8 cellular contexts compared by ENCODE assay signal in genomic region chr15:70111203-70112017, GRCh38. TPM values are rescaled to one million over a fixed set of nuclear protein-coding genes. Genes with fewer than 3 reads are reported as not detected.
A peak's percentile ranks its signal among the peaks of the same experiment; 100 is the strongest.
DNase-seq lines count a peak whose midpoint lies in the region; ATAC-seq and TF ChIP-seq lines count a peak whose summit lies in the region.

No MANE protein-coding gene starts in this region.

- H3K36me3 ChIP-seq in left ventricle myocardium inferior = no peaks in the 10 kb centered on the region

- intact Hi-C loops in left ventricle myocardium inferior (cut with micrococcal nuclease) = no loop called here

- H3K27ac Mint-ChIP-seq in WTC11 = peak overlapping the region; percentile 87

- no peaks in the 10 kb centered on the region for H3K9me3 Mint-ChIP-seq in WTC11

- peak overlapping the region; percentile 52 for H3K4me3 ChIP-seq in left ventricle myocardium inferior

- peaks cover 34% of the 10 kb centered on the region for H3K4me1 ChIP-seq in left ventricle myocardium inferior

- ATAC-seq in WTC11 (peak; percentile 96), HG02759 (IDR thresholded peaks at IDR 0.05; ENCODE audit: unreplicated experiment) (no peak), GM19397 (IDR thresholded peaks at IDR 0.05; ENCODE audit: unreplicated experiment) (no peak), HG03196 (IDR thresholded peaks at IDR 0.05; ENCODE audit: unreplicated experiment) (no peak)

- H3K27me3 Mint-ChIP-seq in WTC11 (ENCODE audit: low read depth) = peaks cover 19% of the 10 kb centered on the region

- peak overlapping the region; percentile 65 for H3K4me3 Mint-ChIP-seq in WTC11

- peaks cover 2% of the 10 kb centered on the region for H3K27me3 ChIP-seq in left ventricle myocardium inferior (ENCODE audit: low read depth)

- DNase-seq in DMS79 (lab: John Stamatoyannopoulos, UW) (peak; percentile 45), NCI-H2029 (lab: John Stamatoyannopoulos, UW) (peak; percentile 27), WTC11 (ENCODE audit: low spot score) (peak; percentile 84), left ventricle myocardium inferior (peak; percentile 81), retina (peak; percentile 90)

- H3K9me3 ChIP-seq in left ventricle myocardium inferior (replicated peaks) = no peaks in the 10 kb centered on the region

- POLR2A ChIA-PET in WTC11 (lab: Charles Lee) = interaction anchor here (0.8 to 2.7 kb wide), 5 partner anchors 9 to 31 kb away, joined by 4 to 44 read pairs (median 6); partner anchors contain the start of gene TLE3

- peak overlapping the region; percentile 92 for H3K27ac ChIP-seq in left ventricle myocardium inferior (replicated peaks)

- H3K4me1 Mint-ChIP-seq in WTC11 = peaks cover 27% of the 10 kb centered on the region

- TF ChIP-seq CTCF in WTC11 (IDR thresholded peaks at IDR 0.05) (no peak), left ventricle myocardium inferior (IDR thresholded peaks at IDR 0.05; ENCODE audit: borderline replicate concordance) (no peak)

- H3K36me3 Mint-ChIP-seq in WTC11 = no peaks in the 10 kb centered on the region

- CTCF ChIA-PET in WTC11 (lab: Charles Lee) = interaction anchor here (0.8 to 2.2 kb wide), 8 partner anchors 11 to 103 kb away, joined by 3 to 29 read pairs (median 3); no protein-coding TSS in a partner anchor

TF ChIP-seq in WTC11, 78 proteins besides CTCF, POLR2A, EP300 and RAD21:
- TF ChIP-seq ATF1 (CRISPR knock-in tag; IDR thresholded peaks at IDR 0.05) = no peak
- no peak for TF ChIP-seq SMAD4 (CRISPR knock-in tag; IDR thresholded peaks at IDR 0.05)
- TF ChIP-seq ZNF512 (CRISPR knock-in tag; IDR thresholded peaks at IDR 0.05; ENCODE audit: borderline replicate concordance) = no peak
- TF ChIP-seq PRDM15 (CRISPR knock-in tag; IDR thresholded peaks at IDR 0.05) = peak; percentile 99
- no peak for TF ChIP-seq USF2 (CRISPR knock-in tag; IDR thresholded peaks at IDR 0.05)
- TF ChIP-seq HMGXB4 (CRISPR knock-in tag; IDR thresholded peaks at IDR 0.05) = no peak
- no peak for TF ChIP-seq NFATC4 (CRISPR knock-in tag; IDR thresholded peaks at IDR 0.05)
- no peak for TF ChIP-seq ATF6 (CRISPR knock-in tag; IDR thresholded peaks at IDR 0.05)

RNA-seq across cellular contexts. Expression of gene TLE3, which starts 13.7 kb away (rescaled TPM):
- 66.8 to 78.7 TPM (median 68.0 TPM) in 3 replicates for total RNA-seq in WTC11 (2021)
- total RNA-seq in left ventricle myocardium inferior = 17.8 TPM

Comparison
In these comparisons a context has a peak if more than half of its experiments do, and no peak if none do; other contexts are left out.
1. DNase-seq: peak in every context shown above with its lines; median percentile 90 in retina; 84 in WTC11; 81 in left ventricle myocardium inferior; 45 in DMS79; 27 in NCI-H2029.